Comparison of ENCODE assay signal across 8 cellular contexts in genomic region chr3:50298836-50299637, GRCh38. TPM values are rescaled to one million over a fixed set of nuclear protein-coding genes. Genes with fewer than 3 reads are reported as not detected.
DNase-seq lines count a peak whose midpoint lies in the region; ATAC-seq and TF ChIP-seq lines count a peak whose summit lies in the region.

Gene HYAL3 (minus strand): TSS chr3:50299405. CDS start chr3:50295602, 3,803 bp downstream.
Gene NAA80 (minus strand): TSS chr3:50299405. CDS start chr3:50297463, 1,942 bp downstream.

- H3K36me3 Mint-ChIP-seq in activated T-cell treated with anti-CD3 and anti-CD28 coated beads, Interleukin-2, amount 50 U/mL, for 72 hours (ENCODE audit: insufficient read depth in 2 of 2): no peaks in the 10 kb centered on the region
- H3K36me3 Mint-ChIP-seq in naive B cell: no peaks in the 10 kb centered on the region
- H3K36me3 Mint-ChIP-seq in stimulated activated memory B cell treated with anti-CD40 and anti-IgM and Interleukin-4, amounts not matched to agents 10 μg/mL and 1 μg/mL and 100 μg/mL, for 72 hours: peaks cover 6% of the 10 kb centered on the region

- H3K9me3 Mint-ChIP-seq in activated T-cell treated with anti-CD3 and anti-CD28 coated beads, Interleukin-2, amount 50 U/mL, for 72 hours: no peaks in the 10 kb centered on the region
- no peaks in the 10 kb centered on the region for H3K9me3 Mint-ChIP-seq in naive B cell
- H3K9me3 Mint-ChIP-seq in stimulated activated memory B cell treated with anti-CD40 and anti-IgM and Interleukin-4, amounts not matched to agents 10 μg/mL and 1 μg/mL and 100 μg/mL, for 72 hours: no peaks in the 10 kb centered on the region

- TF ChIP-seq POLR2A in Peyer's patch (IDR thresholded peaks at IDR 0.05) (peak; percentile 91 to 97), esophagus squamous epithelium (IDR thresholded peaks at IDR 0.05) (peak in 3 of 4 donors; percentile 50 to 98 (median 92))

- intact Hi-C loops in esophagus squamous epithelium (cut with DNase I): no loop called here

- H3K36me3 ChIP-seq in Peyer's patch (peaks cover 0 to 3% (median 0%) of the 10 kb centered on the region in 3 donors), esophagus squamous epithelium (peaks cover 0 to 13% (median 0%) of the 10 kb centered on the region in 3 donors)

- no peaks in the 10 kb centered on the region for H3K27me3 Mint-ChIP-seq in activated T-cell treated with anti-CD3 and anti-CD28 coated beads, Interleukin-2, amount 50 U/mL, for 72 hours (ENCODE audit: low read depth)
- no peaks in the 10 kb centered on the region for H3K27me3 Mint-ChIP-seq in naive B cell
- no peaks in the 10 kb centered on the region for H3K27me3 Mint-ChIP-seq in stimulated activated memory B cell treated with anti-CD40 and anti-IgM and Interleukin-4, amounts not matched to agents 10 μg/mL and 1 μg/mL and 100 μg/mL, for 72 hours

- ATAC-seq in GM21723 (IDR thresholded peaks at IDR 0.05; ENCODE audit: unreplicated experiment): peak; percentile 80
- peak; percentile 89 to 90 for ATAC-seq in activated T-cell treated with anti-CD3 and anti-CD28 coated beads, Interleukin-2, amount 50 U/mL, for 72 hours (replicated peaks in 1 of 2)
- peak; percentile 85 for ATAC-seq in naive B cell (ENCODE audit: low read depth in 2 of 2)
- ATAC-seq in stimulated activated memory B cell treated with anti-CD40 and anti-IgM and Interleukin-4, amounts not matched to agents 10 μg/mL and 1 μg/mL and 100 μg/mL, for 72 hours: peak; percentile 95

- H3K4me1 ChIP-seq in Peyer's patch: peaks cover 3 to 42% (median 7%) of the 10 kb centered on the region in 4 donors
- H3K4me1 ChIP-seq in esophagus squamous epithelium: peaks cover 34 to 59% (median 38%) of the 10 kb centered on the region in 3 donors

- TF ChIP-seq CTCF in Peyer's patch (IDR thresholded peaks at IDR 0.05) (peak in 5 of 6 experiments; percentile 13 to 69 (median 60)), esophagus squamous epithelium (IDR thresholded peaks at IDR 0.05) (peak in 5 of 6 experiments; percentile 29 to 64 (median 44))

- H3K27me3 ChIP-seq in Peyer's patch (no peaks in the 10 kb centered on the region), esophagus squamous epithelium (no peaks in the 10 kb centered on the region)

- H3K27ac Mint-ChIP-seq in activated T-cell treated with anti-CD3 and anti-CD28 coated beads, Interleukin-2, amount 50 U/mL, for 72 hours: peak within 1 kb of the TSS; percentile 82
- peak within 1 kb of the TSS; percentile 96 to 100 (median 99) for H3K27ac Mint-ChIP-seq in naive B cell
- H3K27ac Mint-ChIP-seq in stimulated activated memory B cell treated with anti-CD40 and anti-IgM and Interleukin-4, amounts not matched to agents 10 μg/mL and 1 μg/mL and 100 μg/mL, for 72 hours: peak within 1 kb of the TSS; percentile 99

- WGBS in esophagus squamous epithelium, 2 donors: 0% methylated on average over 13 to 26 of the region's 61 CpGs

- peaks cover 24% of the 10 kb centered on the region for H3K4me1 Mint-ChIP-seq in activated T-cell treated with anti-CD3 and anti-CD28 coated beads, Interleukin-2, amount 50 U/mL, for 72 hours (ENCODE audit: low read depth)
- peaks cover 18 to 31% (median 26%) of the 10 kb centered on the region in 3 donors for H3K4me1 Mint-ChIP-seq in naive B cell
- H3K4me1 Mint-ChIP-seq in stimulated activated memory B cell treated with anti-CD40 and anti-IgM and Interleukin-4, amounts not matched to agents 10 μg/mL and 1 μg/mL and 100 μg/mL, for 72 hours: peaks cover 39% of the 10 kb centered on the region

- H3K4me3 ChIP-seq in Peyer's patch (peak within 1 kb of the TSS; percentile 64 to 73 (median 66)), esophagus squamous epithelium (peak within 1 kb of the TSS; percentile 49 to 72 (median 60))

- peak within 1 kb of the TSS; percentile 94 to 98 for H3K4me3 Mint-ChIP-seq in activated T-cell treated with anti-CD3 and anti-CD28 coated beads, Interleukin-2, amount 50 U/mL, for 72 hours
- peak within 1 kb of the TSS; percentile 84 to 99 (median 98) for H3K4me3 Mint-ChIP-seq in naive B cell
- H3K4me3 Mint-ChIP-seq in stimulated activated memory B cell treated with anti-CD40 and anti-IgM and Interleukin-4, amounts not matched to agents 10 μg/mL and 1 μg/mL and 100 μg/mL, for 72 hours: peak within 1 kb of the TSS; percentile 94

- H3K9me3 ChIP-seq in Peyer's patch (no peaks in the 10 kb centered on the region), esophagus squamous epithelium (no peaks in the 10 kb centered on the region)

- H3K27ac ChIP-seq in Peyer's patch: peak within 1 kb of the TSS; percentile 89 to 93 (median 92)
- peak within 1 kb of the TSS; percentile 89 to 94 (median 91) for H3K27ac ChIP-seq in esophagus squamous epithelium

- DNase-seq in DMS79 treated with DMSO at 0.1 percent for 48 hours (lab: John Stamatoyannopoulos, UW): peak; percentile 88
- peak; percentile 95 for DNase-seq in KG1 (lab: John Stamatoyannopoulos, UW)
- DNase-seq in Peyer's patch: peak; percentile 99 to 100 (median 100)
- peak; percentile 99 to 100 for DNase-seq in activated T-cell treated with anti-CD3 and anti-CD28 coated beads, Interleukin-2, amount 50 U/mL, for 72 hours
- DNase-seq in esophagus squamous epithelium (lab: John Stamatoyannopoulos, UW): peak; percentile 97
- DNase-seq in naive B cell: peak; percentile 100

RNA-seq across cellular contexts. Expression of gene HYAL3, which starts in this region (rescaled TPM):
- total RNA-seq in Peyer's patch (1 to 10 TPM; 3.0 to 6.6 (median 4.2) TPM), esophagus squamous epithelium (1 to 10 TPM; 5.3 to 7.9 (median 5.8) TPM)
- 1 to 10 TPM; 6.7 to 7.1 TPM for total RNA-seq in activated T-cell treated with anti-CD3 and anti-CD28 coated beads, Interleukin-2, amount 50 U/mL, for 72 hours
- 1 to 10 TPM in 4 of 6 donors, under 1 TPM in 1, not detected in 1; 0.93 to 2.8 (median 1.6) TPM for polyA plus RNA-seq in naive B cell (ENCODE audit: low read depth in 6 of 6)

RNA-seq across cellular contexts. Expression of gene NAA80, which starts in this region (rescaled TPM):
- total RNA-seq in Peyer's patch (10 to 100 TPM in 3 of 4 donors, 1 to 10 TPM in 1; 3.2 to 14.0 (median 12.4) TPM), esophagus squamous epithelium (10 to 100 TPM in 1 of 4 donors, 1 to 10 TPM in 3; 6.0 to 16.2 (median 7.7) TPM)
- total RNA-seq in activated T-cell treated with anti-CD3 and anti-CD28 coated beads, Interleukin-2, amount 50 U/mL, for 72 hours: 10 to 100 TPM; 19.5 to 20.0 TPM
- 10 to 100 TPM in 5 of 6 donors, 1 to 10 TPM in 1; 9.0 to 15.5 (median 11.6) TPM for polyA plus RNA-seq in naive B cell (ENCODE audit: low read depth in 6 of 6)

Comparison
In these comparisons a context has a peak if more than half of its experiments do, and no peak if none do; other contexts are left out.
1. Peak in every context shown above with its lines: DNase-seq, ATAC-seq, H3K4me3 ChIP-seq and H3K27ac ChIP-seq.